9 cellular contexts compared by ENCODE assay signal in the genomic region with DNA sequence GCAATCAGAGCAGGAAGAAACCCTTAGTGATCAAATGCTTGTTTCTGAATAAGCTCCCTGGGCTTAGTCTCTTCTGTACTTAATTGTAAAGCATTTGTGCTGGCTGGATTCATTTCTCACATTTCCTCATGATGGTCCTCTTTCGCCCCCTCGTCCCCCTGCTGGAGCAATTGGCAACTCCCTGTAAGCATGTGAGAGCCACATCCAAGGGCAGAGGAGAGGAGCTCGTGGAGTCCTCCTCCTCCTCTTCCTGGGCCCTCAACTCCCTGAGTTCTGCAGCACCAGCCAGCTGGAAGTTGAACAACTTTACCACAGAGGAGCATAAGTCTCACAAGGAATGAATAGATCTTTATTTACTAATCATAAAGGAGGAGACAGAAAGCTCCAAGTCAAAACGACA. TPM values are rescaled to one million over a fixed set of nuclear protein-coding genes. Genes with fewer than 3 reads are reported as not detected.
DNase-seq lines count a peak whose midpoint lies in the region; ATAC-seq and TF ChIP-seq lines count a peak whose summit lies in the region.
"Had no signal": no experiment of that assay in that cellular context is flagged by ENCODE, and none has a peak within 500 bp of the region (broad histone marks: within the 10 kb centered on the region; RNA-seq: fewer than 3 reads in every experiment).

No MANE protein-coding gene starts in this region.

- H3F3A ChIP-seq in GM23248 (ENCODE audit: insufficient read depth) = no peaks in the 10 kb centered on the region

- no peak overlapping the region for H3K9ac ChIP-seq in GM23248

- H3K9me3 ChIP-seq in GM23248 (ENCODE audit: low read depth) = no peaks in the 10 kb centered on the region

- no peak overlapping the region for H3K27ac ChIP-seq in GM23248

- no peak overlapping the region for H3K4me3 ChIP-seq in GM23248

- no peaks in the 10 kb centered on the region for H3K79me2 ChIP-seq in GM23248 (ENCODE audit: insufficient read depth)

- no peak overlapping the region for H2AFZ ChIP-seq in GM23248

- intact Hi-C loops in activated T-helper 2 cell treated with anti-CD3 and anti-CD28 coated beads, Interferon-gamma antibody, Interleukin-2, Interleukin-4, amounts not matched to agents 10 μg/mL and 5 μg/mL and 100 μg/mL, durations not matched to agents 14 hours and 24 hours and 36 hours (cut with micrococcal nuclease) = no loop called here

- no peaks in the 10 kb centered on the region for H3K27me3 Mint-ChIP-seq in activated T-helper 2 cell treated with anti-CD3 and anti-CD28 coated beads, Interferon-gamma antibody, Interleukin-2, Interleukin-4, amounts not matched to agents 10 μg/mL and 5 μg/mL and 100 μg/mL, durations not matched to agents 14 hours and 24 hours and 36 hours (ENCODE audit: low read depth)

- ATAC-seq in GM19452 (IDR thresholded peaks at IDR 0.05; ENCODE audit: unreplicated experiment) = no peak
- no peak for ATAC-seq in GM19467 (IDR thresholded peaks at IDR 0.05; ENCODE audit: unreplicated experiment)

- H3K4me1 Mint-ChIP-seq in activated T-helper 2 cell treated with anti-CD3 and anti-CD28 coated beads, Interferon-gamma antibody, Interleukin-2, Interleukin-4, amounts not matched to agents 10 μg/mL and 5 μg/mL and 100 μg/mL, durations not matched to agents 14 hours and 24 hours and 36 hours (ENCODE audit: low read depth) = peaks cover under 1% of the 10 kb centered on the region

- no peak overlapping the region for H3K4me3 Mint-ChIP-seq in activated T-helper 2 cell treated with anti-CD3 and anti-CD28 coated beads, Interferon-gamma antibody, Interleukin-2, Interleukin-4, amounts not matched to agents 10 μg/mL and 5 μg/mL and 100 μg/mL, durations not matched to agents 14 hours and 24 hours and 36 hours (ENCODE audit: low read depth)

- TF ChIP-seq CTCF in AG09319 (IDR thresholded peaks at IDR 0.05; ENCODE audit: low read depth, low read length) = peak; percentile 27

- 12 to 14% methylated on average over 4 of the region's 4 CpGs for WGBS in GM23248 (ENCODE audit: low coverage in 1 of 2, low lambda C conversion rate in 2 of 2, missing lambda C conversion rate in 2 of 2), 2 experiments

- DNase-seq in AG09319 (ENCODE audit: extremely low read depth, low read depth) (no peak), GM23248 (peak; percentile 4), SK-N-DZ (ENCODE audit: low spot score) (peak; percentile 16), foreskin melanocyte (peak; percentile 62)
- no peak for DNase-seq in stimulated activated CD4-positive, alpha-beta T cell treated with anti-CD3 and anti-CD28 coated beads, Interleukin-2, amount 100 ng/mL, for 24 hours
- no peak for DNase-seq in activated T-helper 2 cell treated with anti-CD3 and anti-CD28 coated beads, Interferon-gamma antibody, Interleukin-2, Interleukin-4, amounts not matched to agents 10 μg/mL and 5 μg/mL and 100 μg/mL, durations not matched to agents 14 hours and 24 hours and 36 hours (ENCODE audit: low spot score)
- DNase-seq: activated CD4-positive, CD25-positive, alpha-beta regulatory T cell had no signal

- H3K36me3 Mint-ChIP-seq in activated T-helper 2 cell treated with anti-CD3 and anti-CD28 coated beads, Interferon-gamma antibody, Interleukin-2, Interleukin-4, amounts not matched to agents 10 μg/mL and 5 μg/mL and 100 μg/mL, durations not matched to agents 14 hours and 24 hours and 36 hours (ENCODE audit: low read depth) = no peaks in the 10 kb centered on the region

- no peak overlapping the region for H3K4me2 ChIP-seq in GM23248 (ENCODE audit: unreplicated experiment)

- H3K9me3 Mint-ChIP-seq in activated T-helper 2 cell treated with anti-CD3 and anti-CD28 coated beads, Interferon-gamma antibody, Interleukin-2, Interleukin-4, amounts not matched to agents 10 μg/mL and 5 μg/mL and 100 μg/mL, durations not matched to agents 14 hours and 24 hours and 36 hours = no peaks in the 10 kb centered on the region

- H3K36me3 ChIP-seq in GM23248 (ENCODE audit: low read depth) = no peaks in the 10 kb centered on the region

- H3K4me1 ChIP-seq in GM23248 (ENCODE audit: insufficient read depth) = no peaks in the 10 kb centered on the region

- H4K20me1 ChIP-seq in GM23248 (ENCODE audit: insufficient read depth) = no peaks in the 10 kb centered on the region

- in situ Hi-C loops in GM23248 (cut with MboI) = no loop called here

- H3K27ac Mint-ChIP-seq in activated T-helper 2 cell treated with anti-CD3 and anti-CD28 coated beads, Interferon-gamma antibody, Interleukin-2, Interleukin-4, amounts not matched to agents 10 μg/mL and 5 μg/mL and 100 μg/mL, durations not matched to agents 14 hours and 24 hours and 36 hours = no peak overlapping the region

- H3K9me2 ChIP-seq in GM23248 (ENCODE audit: insufficient read depth) = no peaks in the 10 kb centered on the region

- no peaks in the 10 kb centered on the region for H3K27me3 ChIP-seq in GM23248 (replicated peaks; ENCODE audit: insufficient read depth)

RNA-seq across cellular contexts. Expression of a gene that starts 12.6 kb away (rescaled TPM):
- 0.22 and 0.76 TPM in 2 replicates for total RNA-seq in GM23248 (2014; rRNA removed; shearing (Covaris generic))
- 0.06 TPM in 2 replicates for polyA plus RNA-seq in GM23248 (2016; fragmentation: Nextera tagmentation; extraction: Ambion mirVana)
- polyA plus RNA-seq in SK-N-DZ (2014; cell fraction: cytosol; rRNA removed) = 3.9 and 4.5 TPM in 2 replicates
- 1.7 and 2.3 TPM in 2 replicates for polyA plus RNA-seq in SK-N-DZ (2014; cell fraction: nucleus; rRNA removed)
- 0.25 and 0.39 TPM in 2 replicates for total RNA-seq in activated T-helper 2 cell treated with anti-CD3 and anti-CD28 coated beads, Interferon-gamma antibody, Interleukin-2, Interleukin-4, amounts not matched to agents 10 μg/mL and 5 μg/mL and 100 μg/mL, durations not matched to agents 14 hours and 24 hours and 36 hours

Comparison
In these comparisons a context has a peak if more than half of its experiments do, and no peak if none do; other contexts are left out.
1. DNase-seq: peak in GM23248 (single experiment), SK-N-DZ (single experiment) and foreskin melanocyte (single experiment); none in AG09319 (single experiment), stimulated activated CD4-positive, alpha-beta T cell treated with anti-CD3 and anti-CD28 coated beads, Interleukin-2, amount 100 ng/mL, for 24 hours (0 of 2) and activated T-helper 2 cell treated with anti-CD3 and anti-CD28 coated beads, Interferon-gamma antibody, Interleukin-2, Interleukin-4, amounts not matched to agents 10 μg/mL and 5 μg/mL and 100 μg/mL, durations not matched to agents 14 hours and 24 hours and 36 hours (single experiment).